ENCODE assay signal across 8 cellular contexts in the genomic region with DNA sequence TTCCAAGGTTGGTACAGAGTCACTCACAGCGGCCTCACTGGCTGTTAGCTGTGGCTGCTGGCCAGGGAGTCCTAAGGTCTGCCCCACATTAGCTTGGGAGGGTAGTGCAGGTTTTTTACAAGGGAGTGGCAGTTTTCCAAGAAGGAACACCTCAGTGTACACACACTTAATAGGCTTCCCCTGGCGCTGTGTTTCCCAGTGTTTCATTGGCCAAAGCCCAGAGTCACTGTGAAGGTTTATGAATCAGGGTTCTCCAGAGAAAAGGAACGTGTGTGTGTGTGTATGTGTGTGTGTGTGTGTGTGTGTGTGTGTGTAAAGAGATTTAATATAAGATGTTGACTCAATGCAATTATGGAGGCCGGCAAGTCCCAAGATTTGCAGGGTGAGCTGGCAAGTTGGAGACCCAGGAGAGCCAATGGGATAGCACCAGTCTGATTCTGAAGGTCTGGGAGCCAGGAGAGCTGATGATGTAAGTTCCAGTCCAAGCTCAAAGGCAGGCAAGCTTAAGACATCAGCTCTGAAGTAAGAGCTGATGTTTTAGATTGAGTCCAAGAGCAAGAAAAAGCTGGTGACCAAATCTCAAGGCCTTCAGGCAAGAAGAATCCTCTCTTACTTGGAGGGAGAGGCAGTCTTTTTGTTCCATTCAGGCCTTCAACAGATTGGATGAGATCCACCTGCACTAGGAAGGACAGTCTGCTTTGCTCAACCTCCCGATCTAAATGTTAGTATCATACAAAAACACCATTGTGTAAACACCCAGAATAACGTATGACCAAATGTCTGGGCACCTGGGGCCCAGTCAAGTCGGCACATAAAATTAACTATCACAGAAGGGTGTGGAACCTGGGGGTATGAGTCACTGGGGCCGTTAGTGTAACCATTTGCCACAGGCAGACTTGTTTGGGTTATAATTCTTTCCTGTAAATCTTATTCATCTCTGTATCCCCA.
DNase-seq lines count a peak whose midpoint lies in the region; ATAC-seq and TF ChIP-seq lines count a peak whose summit lies in the region.

No MANE protein-coding gene starts in this region.

- DNase-seq in Right ventricle myocardium superior (no peak), right atrium auricular region (ENCODE audit: low spot score) (no peak), glomerular visceral epithelial cell (ENCODE audit: extremely low spot score) (peak; percentile 76), AML-193 (lab: John Stamatoyannopoulos, UW) (no peak), putamen (ENCODE audit: low spot score) (no peak)
- peak; percentile 29 for DNase-seq in activated CD8-positive, alpha-beta memory T cell treated with anti-CD3 and anti-CD28 coated beads, Interleukin-2, amount 50 U/mL, for 4 hours
- peak; percentile 5 for DNase-seq in stimulated activated CD8-positive, alpha-beta memory T cell treated with anti-CD3 and anti-CD28 coated beads, Interleukin-15, amount 100 ng/mL, for 24 hours (ENCODE audit: low read depth)

- peaks cover 0 to 10% of the 10 kb centered on the region in 2 donors for H3K4me1 ChIP-seq in right atrium auricular region

- TF ChIP-seq CTCF in right atrium auricular region (IDR thresholded peaks at IDR 0.05), result no peak

- no peak overlapping the region for H3K4me3 ChIP-seq in right atrium auricular region

- no peaks in the 10 kb centered on the region for H3K9me3 ChIP-seq in right atrium auricular region

- no peaks in the 10 kb centered on the region for H3K36me3 ChIP-seq in right atrium auricular region

- no peak overlapping the region for H3K27ac ChIP-seq in right atrium auricular region

- ATAC-seq in Right ventricle myocardium superior (ENCODE audit: poor library complexity) (peak; percentile 36), GM18907 (IDR thresholded peaks at IDR 0.05; ENCODE audit: unreplicated experiment) (no peak)

- intact Hi-C loops in Right ventricle myocardium superior (cut with DNase I), result no loop called here

- no peaks in the 10 kb centered on the region for H3K27me3 ChIP-seq in right atrium auricular region

Comparison
In these comparisons a context has a peak if more than half of its experiments do, and no peak if none do; other contexts are left out.
1. DNase-seq: peak in activated CD8-positive, alpha-beta memory T cell treated with anti-CD3 and anti-CD28 coated beads, Interleukin-2, amount 50 U/mL, for 4 hours (single experiment), glomerular visceral epithelial cell (single experiment) and stimulated activated CD8-positive, alpha-beta memory T cell treated with anti-CD3 and anti-CD28 coated beads, Interleukin-15, amount 100 ng/mL, for 24 hours (single experiment); none in Right ventricle myocardium superior (single experiment), right atrium auricular region (single experiment), AML-193 (0 of 2) and putamen (single experiment).